In genomic region chr20:50113420-50114224, GRCh38 we compare ENCODE assay signal across 8 cellular contexts. TPM values are rescaled to one million over a fixed set of nuclear protein-coding genes. Genes with fewer than 3 reads are reported as not detected.
DNase-seq lines count a peak whose midpoint lies in the region; ATAC-seq and TF ChIP-seq lines count a peak whose summit lies in the region.

No MANE protein-coding gene starts in this region.

- H3K4me3 ChIP-seq in HAP-1, result peak overlapping the region; percentile 86
- peak overlapping the region; percentile 84 for H3K4me3 ChIP-seq in fibroblast of pulmonary artery (replicated peaks; ENCODE audit: low read depth, low read length)
- H3K4me3 ChIP-seq in gastrocnemius medialis, result peak overlapping the region; percentile 72 to 97 (median 94)

- POLR2A ChIA-PET in T-cell (lab: Charles Lee), result interaction anchor here in 1 of 2 donors (0.6 kb wide), 1 partner anchor 14 kb away, joined by 7 read pairs; no protein-coding TSS in a partner anchor

- peak overlapping the region; percentile 94 to 97 (median 96) for H3K4me3 Mint-ChIP-seq in T-cell

- intact Hi-C loops in gastrocnemius medialis (cut with DNase I; ENCODE audit: low total_unique reads), result loop anchor here (5.0 to 10.0 kb wide), 3 partner anchors 181 to 464 kb away; no protein-coding TSS in a partner anchor

- H3K36me3 ChIP-seq in HAP-1 (replicated peaks), result peaks cover 6% of the 10 kb centered on the region
- H3K36me3 ChIP-seq in gastrocnemius medialis, result no peaks in the 10 kb centered on the region

- H3K9me3 ChIP-seq in HAP-1 (no peaks in the 10 kb centered on the region), gastrocnemius medialis (no peaks in the 10 kb centered on the region)

- TF ChIP-seq POLR2A in gastrocnemius medialis (IDR thresholded peaks at IDR 0.05), result no peak

- H3K27ac ChIP-seq in gastrocnemius medialis, result peak overlapping the region; percentile 95 to 99 (median 98)

- H3K36me3 Mint-ChIP-seq in T-cell, result no peaks in the 10 kb centered on the region

- H3K27ac Mint-ChIP-seq in T-cell, result peak overlapping the region; percentile 95 to 97

- H3K9me3 Mint-ChIP-seq in T-cell, result no peaks in the 10 kb centered on the region

- H3K4me1 ChIP-seq in HAP-1 (peaks cover 34% of the 10 kb centered on the region), gastrocnemius medialis (peaks cover 55 to 58% of the 10 kb centered on the region in 2 donors)

- no peaks in the 10 kb centered on the region for H3K27me3 ChIP-seq in HAP-1 (ENCODE audit: low read depth)
- H3K27me3 ChIP-seq in gastrocnemius medialis, result no peaks in the 10 kb centered on the region

- TF ChIP-seq CTCF in fibroblast of pulmonary artery (IDR thresholded peaks at IDR 0.05; ENCODE audit: low read length, missing control alignments), result no peak
- no peak for TF ChIP-seq CTCF in gastrocnemius medialis (IDR thresholded peaks at IDR 0.05 in 4 of 5, conservative IDR thresholded peaks at IDR 0.05 in 1 of 5)

- in situ Hi-C loops in HAP-1 (cut with MboI; ENCODE audit: low sequenced_read_pairs) (no loop called here), gastrocnemius medialis (cut with MboI; ENCODE audit: low sequenced_read_pairs in 4 of 4) (no loop called here)

- H3K27me3 Mint-ChIP-seq in T-cell, result no peaks in the 10 kb centered on the region

- CTCF ChIA-PET in T-cell (lab: Charles Lee), result interaction anchor here in 1 of 2 donors (0.6 to 1.9 kb wide), 4 partner anchors 8 to 40 kb away, joined by 3 to 9 read pairs (median 5); partner anchors contain the start of gene PEDS1

- H3K4me1 Mint-ChIP-seq in T-cell, result peaks cover 72 to 76% (median 73%) of the 10 kb centered on the region in 3 donors

- no peak for ATAC-seq in T-cell (replicated peaks in 1 of 4)
- no peak for ATAC-seq in gastrocnemius medialis
- no peak for ATAC-seq in GM19035 (IDR thresholded peaks at IDR 0.05; ENCODE audit: unreplicated experiment)
- no peak for ATAC-seq in HG03432 (IDR thresholded peaks at IDR 0.05; ENCODE audit: unreplicated experiment)

- DNase-seq in HAP-1 (ENCODE audit: low spot score in 2 of 2) (no peak), T-cell (no peak), fibroblast of pulmonary artery (ENCODE audit: low read depth) (no peak), gastrocnemius medialis (no peak), NCI-H1105 (lab: John Stamatoyannopoulos, UW) (no peak), mucosa of gallbladder (ENCODE audit: low spot score) (no peak)

RNA-seq across cellular contexts. Expression of gene UBE2V1, which starts 0.7 kb away (rescaled TPM):
- total RNA-seq in T-cell, result 100 to 1,000 TPM; 107 to 194 (median 116) TPM
- total RNA-seq in gastrocnemius medialis, result 10 to 100 TPM; 37.6 to 58.5 (median 46.9) TPM
- 82.6 TPM for total RNA-seq in mucosa of gallbladder

RNA-seq across cellular contexts. Expression of gene PEDS1, which starts 39.9 kb away (rescaled TPM):
- 10 to 100 TPM; 17.6 to 20.0 (median 18.3) TPM for total RNA-seq in T-cell
- 10 to 100 TPM; 33.2 to 77.9 (median 38.2) TPM for total RNA-seq in gastrocnemius medialis
- 28.6 TPM for total RNA-seq in mucosa of gallbladder
